Comparison of ENCODE assay signal across 16 cellular contexts in the genomic region with DNA sequence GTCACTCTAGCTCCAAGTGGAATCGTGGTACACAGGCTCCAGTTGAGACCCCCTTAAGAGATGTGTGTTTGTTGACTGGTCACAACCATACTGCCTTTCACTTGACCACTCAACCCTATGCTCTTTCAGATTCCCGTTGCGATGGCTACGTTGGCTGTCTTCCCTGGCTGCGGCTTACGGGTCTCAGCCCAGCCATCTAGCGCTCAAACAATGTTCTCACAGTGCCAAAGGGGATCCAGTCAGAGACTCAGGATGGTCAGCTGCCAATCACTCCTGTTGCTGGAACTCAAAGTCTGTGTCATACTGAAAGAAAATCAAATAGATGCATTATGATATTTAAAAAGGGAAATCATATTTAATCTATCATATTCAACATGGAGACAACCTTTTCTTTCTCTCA.
DNase-seq lines count a peak whose midpoint lies in the region; ATAC-seq and TF ChIP-seq lines count a peak whose summit lies in the region.
"Had no signal": no experiment of that assay in that cellular context is flagged by ENCODE, and none has a peak within 500 bp of the region (broad histone marks: within the 10 kb centered on the region; RNA-seq: fewer than 3 reads in every experiment).

No MANE protein-coding gene starts in this region.

- TF ChIP-seq CTCF in left ventricle myocardium inferior (IDR thresholded peaks at IDR 0.05; ENCODE audit: borderline replicate concordance) = no peak
- TF ChIP-seq CTCF in psoas muscle (IDR thresholded peaks at IDR 0.05) = no peak
- TF ChIP-seq CTCF in mesothelial cell of epicardium (IDR thresholded peaks at IDR 0.05; ENCODE audit: unreplicated experiment) = no peak

- no peaks in the 10 kb centered on the region for H3K27me3 Mint-ChIP-seq in T-helper 17 cell
- H3K27me3 Mint-ChIP-seq in mesothelial cell of epicardium (ENCODE audit: low read depth) = no peaks in the 10 kb centered on the region
- H3K27me3 Mint-ChIP-seq: naive thymus-derived CD8-positive, alpha-beta T cell had no signal

- DNase-seq in G401 (ENCODE audit: low spot score) (peak; percentile 72), T-helper 17 cell (no peak), left ventricle myocardium inferior (no peak), psoas muscle (peak in 1 of 2 donors; percentile 69), NCI-H345 treated with DMSO at 0.1 percent for 48 hours (lab: John Stamatoyannopoulos, UW; ENCODE audit: unreplicated experiment) (no peak), mesothelial cell of epicardium (ENCODE audit: low spot score in 2 of 2, unreplicated experiment in 2 of 2) (no peak), germinal center (ENCODE audit: low spot score) (no peak)
- DNase-seq in stimulated activated CD8-positive, alpha-beta memory T cell treated with anti-CD3 and anti-CD28 coated beads, Interleukin-4, amount 100 ng/mL, for 48 hours = no peak
- DNase-seq: activated naive CD4-positive, alpha-beta T cell; central memory CD4-positive, alpha-beta T cell; KBM-7; naive thymus-derived CD8-positive, alpha-beta T cell; NCI-H187; WERI-Rb-1 had no signal

- no peaks in the 10 kb centered on the region for H3K27me3 ChIP-seq in left ventricle myocardium inferior (ENCODE audit: low read depth)
- H3K27me3 ChIP-seq in psoas muscle (ENCODE audit: insufficient read depth in 3 of 3, low read length in 2 of 3) = no peaks in the 10 kb centered on the region

- no peak overlapping the region for H3K4me3 ChIP-seq in left ventricle myocardium inferior
- H3K4me3 ChIP-seq in psoas muscle = peak overlapping the region; percentile 22
- H3K4me3 ChIP-seq: SK-N-MC, smooth muscle cell had no signal

- ATAC-seq in T-helper 17 cell (no peak), psoas muscle (peak; percentile 86 to 97 (median 94))
- ATAC-seq: naive thymus-derived CD8-positive, alpha-beta T cell had no signal

- 30 to 44% (median 31%) methylated on average over 7 of the region's 7 CpGs for WGBS in psoas muscle, 3 donors

- H3K36me3 Mint-ChIP-seq in T-helper 17 cell (ENCODE audit: low read depth) = peaks cover 9% of the 10 kb centered on the region
- H3K36me3 Mint-ChIP-seq in mesothelial cell of epicardium = no peaks in the 10 kb centered on the region

- peaks cover 16% of the 10 kb centered on the region for H3K4me1 Mint-ChIP-seq in T-helper 17 cell
- H3K4me1 Mint-ChIP-seq in mesothelial cell of epicardium = peaks cover 36% of the 10 kb centered on the region

- H3K27ac Mint-ChIP-seq in T-helper 17 cell (peak overlapping the region; percentile 67), mesothelial cell of epicardium (no peak overlapping the region)

- in situ Hi-C loops in G401 (cut with HindIII; ENCODE audit: low sequenced_read_pairs) = loop anchor here (10.0 kb wide), 1 partner anchor 344 kb away; no protein-coding TSS in a partner anchor

- H3K36me3 ChIP-seq in left ventricle myocardium inferior (peaks cover 26% of the 10 kb centered on the region), psoas muscle (ENCODE audit: insufficient read depth in 1 of 2, low read depth in 1 of 2) (no peaks in the 10 kb centered on the region)
- H3K36me3 ChIP-seq: WERI-Rb-1 had no signal

- intact Hi-C loops in left ventricle myocardium inferior (cut with micrococcal nuclease) (no loop called here), psoas muscle (cut with DNase I) (no loop called here)

- H3K4me1 ChIP-seq in left ventricle myocardium inferior (peaks cover 46% of the 10 kb centered on the region), psoas muscle (peaks cover 6% of the 10 kb centered on the region)

- H3K27ac ChIP-seq in left ventricle myocardium inferior (replicated peaks) (peak overlapping the region; percentile 6), psoas muscle (no peak overlapping the region)
- H3K27ac ChIP-seq: SK-N-MC, WERI-Rb-1 had no signal

- no peak overlapping the region for H3K4me3 Mint-ChIP-seq in T-helper 17 cell
- no peak overlapping the region for H3K4me3 Mint-ChIP-seq in mesothelial cell of epicardium
- H3K4me3 Mint-ChIP-seq: naive thymus-derived CD8-positive, alpha-beta T cell had no signal

- H3K9me3 Mint-ChIP-seq in mesothelial cell of epicardium = no peaks in the 10 kb centered on the region
- H3K9me3 Mint-ChIP-seq: naive thymus-derived CD8-positive, alpha-beta T cell had no signal

- H3K9me3 ChIP-seq in T-helper 17 cell (ENCODE audit: control insufficient read depth, low read length, poor library complexity, severe bottlenecking) (no peaks in the 10 kb centered on the region), left ventricle myocardium inferior (replicated peaks) (no peaks in the 10 kb centered on the region), psoas muscle (no peaks in the 10 kb centered on the region)
